1 cellular context compared by ENCODE assay signal in the genomic region with DNA sequence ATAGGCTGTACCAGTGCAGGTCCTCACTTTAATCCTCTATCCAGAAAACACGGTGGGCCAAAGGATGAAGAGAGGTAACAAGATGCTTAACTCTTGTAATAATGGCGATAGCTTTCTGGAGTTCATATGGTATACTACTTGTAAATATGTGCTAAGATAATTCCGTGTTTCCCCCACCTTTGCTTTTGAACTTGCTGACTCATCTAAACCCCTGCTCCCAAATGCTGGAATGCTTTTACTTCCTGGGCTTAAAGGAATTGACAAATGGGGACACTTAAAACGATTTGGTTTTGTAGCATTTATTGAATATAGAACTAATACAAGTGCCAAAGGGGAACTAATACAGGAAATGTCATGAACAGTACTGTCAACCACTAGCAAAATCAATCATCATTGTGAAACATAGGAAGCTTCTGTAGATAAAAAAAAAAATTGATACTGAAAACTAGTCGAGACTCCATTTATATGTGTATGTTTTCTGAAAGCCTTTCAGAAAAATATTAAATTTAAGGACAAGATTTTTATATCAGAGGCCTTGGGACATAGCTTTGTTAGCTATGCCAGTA.
TF ChIP-seq lines count a peak whose summit lies in the region.

No MANE protein-coding gene starts in this region.

TF ChIP-seq in K562, 482 proteins besides CTCF, POLR2A, EP300 and RAD21:
- TF ChIP-seq, protein P1, sequence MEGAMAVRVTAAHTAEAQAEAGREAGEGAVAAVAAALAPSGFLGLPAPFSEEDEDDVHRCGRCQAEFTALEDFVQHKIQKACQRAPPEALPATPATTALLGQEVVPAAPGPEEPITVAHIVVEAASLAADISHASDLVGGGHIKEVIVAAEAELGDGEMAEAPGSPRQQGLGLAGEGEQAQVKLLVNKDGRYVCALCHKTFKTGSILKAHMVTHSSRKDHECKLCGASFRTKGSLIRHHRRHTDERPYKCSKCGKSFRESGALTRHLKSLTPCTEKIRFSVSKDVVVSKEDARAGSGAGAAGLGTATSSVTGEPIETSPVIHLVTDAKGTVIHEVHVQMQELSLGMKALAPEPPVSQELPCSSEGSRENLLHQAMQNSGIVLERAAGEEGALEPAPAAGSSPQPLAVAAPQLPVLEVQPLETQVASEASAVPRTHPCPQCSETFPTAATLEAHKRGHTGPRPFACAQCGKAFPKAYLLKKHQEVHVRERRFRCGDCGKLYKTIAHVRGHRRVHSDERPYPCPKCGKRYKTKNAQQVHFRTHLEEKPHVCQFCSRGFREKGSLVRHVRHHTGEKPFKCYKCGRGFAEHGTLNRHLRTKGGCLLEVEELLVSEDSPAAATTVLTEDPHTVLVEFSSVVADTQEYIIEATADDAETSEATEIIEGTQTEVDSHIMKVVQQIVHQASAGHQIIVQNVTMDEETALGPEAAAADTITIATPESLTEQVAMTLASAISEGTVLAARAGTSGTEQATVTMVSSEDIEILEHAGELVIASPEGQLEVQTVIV (CRISPR knock-in tag; IDR thresholded peaks at IDR 0.05; ENCODE audit: borderline replicate concordance): no peak
- TF ChIP-seq IFI16 (CRISPR knock-in tag; IDR thresholded peaks at IDR 0.05): no peak
- TF ChIP-seq NFIC (IDR thresholded peaks at IDR 0.05): no peak
- peak; percentile 81 for TF ChIP-seq MAFG (tag; conservative IDR thresholded peaks at IDR 0.05)
- TF ChIP-seq, protein P2, sequence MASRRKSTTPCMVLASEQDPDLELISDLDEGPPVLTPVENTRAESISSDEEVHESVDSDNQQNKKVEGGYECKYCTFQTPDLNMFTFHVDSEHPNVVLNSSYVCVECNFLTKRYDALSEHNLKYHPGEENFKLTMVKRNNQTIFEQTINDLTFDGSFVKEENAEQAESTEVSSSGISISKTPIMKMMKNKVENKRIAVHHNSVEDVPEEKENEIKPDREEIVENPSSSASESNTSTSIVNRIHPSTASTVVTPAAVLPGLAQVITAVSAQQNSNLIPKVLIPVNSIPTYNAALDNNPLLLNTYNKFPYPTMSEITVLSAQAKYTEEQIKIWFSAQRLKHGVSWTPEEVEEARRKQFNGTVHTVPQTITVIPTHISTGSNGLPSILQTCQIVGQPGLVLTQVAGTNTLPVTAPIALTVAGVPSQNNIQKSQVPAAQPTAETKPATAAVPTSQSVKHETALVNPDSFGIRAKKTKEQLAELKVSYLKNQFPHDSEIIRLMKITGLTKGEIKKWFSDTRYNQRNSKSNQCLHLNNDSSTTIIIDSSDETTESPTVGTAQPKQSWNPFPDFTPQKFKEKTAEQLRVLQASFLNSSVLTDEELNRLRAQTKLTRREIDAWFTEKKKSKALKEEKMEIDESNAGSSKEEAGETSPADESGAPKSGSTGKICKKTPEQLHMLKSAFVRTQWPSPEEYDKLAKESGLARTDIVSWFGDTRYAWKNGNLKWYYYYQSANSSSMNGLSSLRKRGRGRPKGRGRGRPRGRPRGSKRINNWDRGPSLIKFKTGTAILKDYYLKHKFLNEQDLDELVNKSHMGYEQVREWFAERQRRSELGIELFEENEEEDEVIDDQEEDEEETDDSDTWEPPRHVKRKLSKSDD (conservative IDR thresholded peaks at IDR 0.05; ENCODE audit: low read length): no peak
- TF ChIP-seq MAFF (IDR thresholded peaks at IDR 0.05; ENCODE audit: low read length): peak; percentile 76
- no peak for TF ChIP-seq ZBTB8A (IDR thresholded peaks at IDR 0.05; ENCODE audit: partially characterized antibody)
- TF ChIP-seq, protein P3, sequence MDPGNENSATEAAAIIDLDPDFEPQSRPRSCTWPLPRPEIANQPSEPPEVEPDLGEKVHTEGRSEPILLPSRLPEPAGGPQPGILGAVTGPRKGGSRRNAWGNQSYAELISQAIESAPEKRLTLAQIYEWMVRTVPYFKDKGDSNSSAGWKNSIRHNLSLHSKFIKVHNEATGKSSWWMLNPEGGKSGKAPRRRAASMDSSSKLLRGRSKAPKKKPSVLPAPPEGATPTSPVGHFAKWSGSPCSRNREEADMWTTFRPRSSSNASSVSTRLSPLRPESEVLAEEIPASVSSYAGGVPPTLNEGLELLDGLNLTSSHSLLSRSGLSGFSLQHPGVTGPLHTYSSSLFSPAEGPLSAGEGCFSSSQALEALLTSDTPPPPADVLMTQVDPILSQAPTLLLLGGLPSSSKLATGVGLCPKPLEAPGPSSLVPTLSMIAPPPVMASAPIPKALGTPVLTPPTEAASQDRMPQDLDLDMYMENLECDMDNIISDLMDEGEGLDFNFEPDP (CRISPR knock-in tag; IDR thresholded peaks at IDR 0.05): no peak
- TF ChIP-seq NCOR1 (IDR thresholded peaks at IDR 0.05): no peak
- no peak for TF ChIP-seq RHOXF2B (CRISPR knock-in tag; conservative IDR thresholded peaks at IDR 0.05)
- TF ChIP-seq MAFK (IDR thresholded peaks at IDR 0.05; ENCODE audit: low read length): peak; percentile 82
- no peak for TF ChIP-seq PCBP2 (IDR thresholded peaks at IDR 0.05; ENCODE audit: low read depth, low read length, poor library complexity, severe bottlenecking)
- no peak for TF ChIP-seq LEF1 (IDR thresholded peaks at IDR 0.05)
- no peak for TF ChIP-seq NR4A1 (CRISPR knock-in tag; IDR thresholded peaks at IDR 0.05)
- no peak for TF ChIP-seq NR4A1 (tag; IDR thresholded peaks at IDR 0.05)
- TF ChIP-seq, protein P4, sequence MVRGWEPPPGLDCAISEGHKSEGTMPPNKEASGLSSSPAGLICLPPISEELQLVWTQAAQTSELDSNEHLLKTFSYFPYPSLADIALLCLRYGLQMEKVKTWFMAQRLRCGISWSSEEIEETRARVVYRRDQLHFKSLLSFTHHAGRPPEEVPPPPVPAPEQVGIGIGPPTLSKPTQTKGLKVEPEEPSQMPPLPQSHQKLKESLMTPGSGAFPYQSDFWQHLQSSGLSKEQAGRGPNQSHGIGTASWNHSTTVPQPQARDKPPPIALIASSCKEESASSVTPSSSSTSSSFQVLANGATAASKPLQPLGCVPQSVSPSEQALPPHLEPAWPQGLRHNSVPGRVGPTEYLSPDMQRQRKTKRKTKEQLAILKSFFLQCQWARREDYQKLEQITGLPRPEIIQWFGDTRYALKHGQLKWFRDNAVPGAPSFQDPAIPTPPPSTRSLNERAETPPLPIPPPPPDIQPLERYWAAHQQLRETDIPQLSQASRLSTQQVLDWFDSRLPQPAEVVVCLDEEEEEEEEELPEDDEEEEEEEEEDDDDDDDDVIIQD (CRISPR knock-in tag; IDR thresholded peaks at IDR 0.05): no peak
- TF ChIP-seq, protein P5, sequence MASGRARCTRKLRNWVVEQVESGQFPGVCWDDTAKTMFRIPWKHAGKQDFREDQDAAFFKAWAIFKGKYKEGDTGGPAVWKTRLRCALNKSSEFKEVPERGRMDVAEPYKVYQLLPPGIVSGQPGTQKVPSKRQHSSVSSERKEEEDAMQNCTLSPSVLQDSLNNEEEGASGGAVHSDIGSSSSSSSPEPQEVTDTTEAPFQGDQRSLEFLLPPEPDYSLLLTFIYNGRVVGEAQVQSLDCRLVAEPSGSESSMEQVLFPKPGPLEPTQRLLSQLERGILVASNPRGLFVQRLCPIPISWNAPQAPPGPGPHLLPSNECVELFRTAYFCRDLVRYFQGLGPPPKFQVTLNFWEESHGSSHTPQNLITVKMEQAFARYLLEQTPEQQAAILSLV (tag; IDR thresholded peaks at IDR 0.05): no peak
- no peak for TF ChIP-seq RAD51 (IDR thresholded peaks at IDR 0.05; ENCODE audit: borderline replicate concordance, low read depth)
- TF ChIP-seq NFE2 (IDR thresholded peaks at IDR 0.05; ENCODE audit: low read depth): peak; percentile 51
- no peak for TF ChIP-seq SRSF9 (IDR thresholded peaks at IDR 0.05; ENCODE audit: borderline replicate concordance, low read depth, low read length)
- peak; percentile 91 for TF ChIP-seq ZNF316 (IDR thresholded peaks at IDR 0.05)
- TF ChIP-seq CBFA2T3 (IDR thresholded peaks at IDR 0.05): no peak
- TF ChIP-seq, protein P6, sequence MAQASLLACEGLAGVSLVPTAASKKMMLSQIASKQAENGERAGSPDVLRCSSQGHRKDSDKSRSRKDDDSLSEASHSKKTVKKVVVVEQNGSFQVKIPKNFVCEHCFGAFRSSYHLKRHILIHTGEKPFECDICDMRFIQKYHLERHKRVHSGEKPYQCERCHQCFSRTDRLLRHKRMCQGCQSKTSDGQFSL (CRISPR knock-in tag; IDR thresholded peaks at IDR 0.05): no peak
- TF ChIP-seq, protein P6 (tag; IDR thresholded peaks at IDR 0.05): no peak
- no peak for TF ChIP-seq KDM2B (CRISPR knock-in tag; IDR thresholded peaks at IDR 0.05)
- TF ChIP-seq SMC3 (conservative IDR thresholded peaks at IDR 0.05; ENCODE audit: insufficient read depth, low read depth, low read length): no peak
- TF ChIP-seq ZNF77 (CRISPR knock-in tag; IDR thresholded peaks at IDR 0.05): no peak
- TF ChIP-seq ZNF121 (CRISPR knock-in tag; conservative IDR thresholded peaks at IDR 0.05): no peak
- no peak for TF ChIP-seq ZNF695 (CRISPR knock-in tag; IDR thresholded peaks at IDR 0.05)
- TF ChIP-seq ETV5 (CRISPR knock-in tag; IDR thresholded peaks at IDR 0.05; ENCODE audit: low read depth): no peak
- no peak for TF ChIP-seq ILK (tag; IDR thresholded peaks at IDR 0.05; ENCODE audit: borderline replicate concordance, low read depth)
- peak; percentile 83 for TF ChIP-seq C11orf30 (IDR thresholded peaks at IDR 0.05; ENCODE audit: low read depth)
- TF ChIP-seq, protein P7, sequence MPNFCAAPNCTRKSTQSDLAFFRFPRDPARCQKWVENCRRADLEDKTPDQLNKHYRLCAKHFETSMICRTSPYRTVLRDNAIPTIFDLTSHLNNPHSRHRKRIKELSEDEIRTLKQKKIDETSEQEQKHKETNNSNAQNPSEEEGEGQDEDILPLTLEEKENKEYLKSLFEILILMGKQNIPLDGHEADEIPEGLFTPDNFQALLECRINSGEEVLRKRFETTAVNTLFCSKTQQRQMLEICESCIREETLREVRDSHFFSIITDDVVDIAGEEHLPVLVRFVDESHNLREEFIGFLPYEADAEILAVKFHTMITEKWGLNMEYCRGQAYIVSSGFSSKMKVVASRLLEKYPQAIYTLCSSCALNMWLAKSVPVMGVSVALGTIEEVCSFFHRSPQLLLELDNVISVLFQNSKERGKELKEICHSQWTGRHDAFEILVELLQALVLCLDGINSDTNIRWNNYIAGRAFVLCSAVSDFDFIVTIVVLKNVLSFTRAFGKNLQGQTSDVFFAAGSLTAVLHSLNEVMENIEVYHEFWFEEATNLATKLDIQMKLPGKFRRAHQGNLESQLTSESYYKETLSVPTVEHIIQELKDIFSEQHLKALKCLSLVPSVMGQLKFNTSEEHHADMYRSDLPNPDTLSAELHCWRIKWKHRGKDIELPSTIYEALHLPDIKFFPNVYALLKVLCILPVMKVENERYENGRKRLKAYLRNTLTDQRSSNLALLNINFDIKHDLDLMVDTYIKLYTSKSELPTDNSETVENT (CRISPR knock-in tag; IDR thresholded peaks at IDR 0.05): no peak
- no peak for TF ChIP-seq CREM (IDR thresholded peaks at IDR 0.05; ENCODE audit: low read depth)
- TF ChIP-seq ESRRB (CRISPR knock-in tag; IDR thresholded peaks at IDR 0.05; ENCODE audit: borderline replicate concordance): no peak
- TF ChIP-seq, protein P8, sequence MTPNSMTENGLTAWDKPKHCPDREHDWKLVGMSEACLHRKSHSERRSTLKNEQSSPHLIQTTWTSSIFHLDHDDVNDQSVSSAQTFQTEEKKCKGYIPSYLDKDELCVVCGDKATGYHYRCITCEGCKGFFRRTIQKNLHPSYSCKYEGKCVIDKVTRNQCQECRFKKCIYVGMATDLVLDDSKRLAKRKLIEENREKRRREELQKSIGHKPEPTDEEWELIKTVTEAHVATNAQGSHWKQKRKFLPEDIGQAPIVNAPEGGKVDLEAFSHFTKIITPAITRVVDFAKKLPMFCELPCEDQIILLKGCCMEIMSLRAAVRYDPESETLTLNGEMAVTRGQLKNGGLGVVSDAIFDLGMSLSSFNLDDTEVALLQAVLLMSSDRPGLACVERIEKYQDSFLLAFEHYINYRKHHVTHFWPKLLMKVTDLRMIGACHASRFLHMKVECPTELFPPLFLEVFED (CRISPR knock-in tag; conservative IDR thresholded peaks at IDR 0.05): no peak
- TF ChIP-seq ZNF24 (IDR thresholded peaks at IDR 0.05): no peak
- TF ChIP-seq SIN3A (IDR thresholded peaks at IDR 0.05; ENCODE audit: borderline replicate concordance in 2 of 2, control insufficient read depth in 1 of 2, low read depth in 2 of 2, low read length in 2 of 2): no peak
- TF ChIP-seq LARP7 (IDR thresholded peaks at IDR 0.05): no peak
- TF ChIP-seq, protein P9, sequence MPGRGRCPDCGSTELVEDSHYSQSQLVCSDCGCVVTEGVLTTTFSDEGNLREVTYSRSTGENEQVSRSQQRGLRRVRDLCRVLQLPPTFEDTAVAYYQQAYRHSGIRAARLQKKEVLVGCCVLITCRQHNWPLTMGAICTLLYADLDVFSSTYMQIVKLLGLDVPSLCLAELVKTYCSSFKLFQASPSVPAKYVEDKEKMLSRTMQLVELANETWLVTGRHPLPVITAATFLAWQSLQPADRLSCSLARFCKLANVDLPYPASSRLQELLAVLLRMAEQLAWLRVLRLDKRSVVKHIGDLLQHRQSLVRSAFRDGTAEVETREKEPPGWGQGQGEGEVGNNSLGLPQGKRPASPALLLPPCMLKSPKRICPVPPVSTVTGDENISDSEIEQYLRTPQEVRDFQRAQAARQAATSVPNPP (IDR thresholded peaks at IDR 0.05; ENCODE audit: borderline replicate concordance, insufficient read depth, insufficient read length): no peak
- no peak for TF ChIP-seq ZBED1 (IDR thresholded peaks at IDR 0.05)
- TF ChIP-seq MAZ (CRISPR knock-in tag; conservative IDR thresholded peaks at IDR 0.05 in 1 of 2, IDR thresholded peaks at IDR 0.05 in 1 of 2): no peak
- TF ChIP-seq HSF4 (CRISPR knock-in tag; IDR thresholded peaks at IDR 0.05; ENCODE audit: borderline replicate concordance): no peak
- TF ChIP-seq, protein P10, sequence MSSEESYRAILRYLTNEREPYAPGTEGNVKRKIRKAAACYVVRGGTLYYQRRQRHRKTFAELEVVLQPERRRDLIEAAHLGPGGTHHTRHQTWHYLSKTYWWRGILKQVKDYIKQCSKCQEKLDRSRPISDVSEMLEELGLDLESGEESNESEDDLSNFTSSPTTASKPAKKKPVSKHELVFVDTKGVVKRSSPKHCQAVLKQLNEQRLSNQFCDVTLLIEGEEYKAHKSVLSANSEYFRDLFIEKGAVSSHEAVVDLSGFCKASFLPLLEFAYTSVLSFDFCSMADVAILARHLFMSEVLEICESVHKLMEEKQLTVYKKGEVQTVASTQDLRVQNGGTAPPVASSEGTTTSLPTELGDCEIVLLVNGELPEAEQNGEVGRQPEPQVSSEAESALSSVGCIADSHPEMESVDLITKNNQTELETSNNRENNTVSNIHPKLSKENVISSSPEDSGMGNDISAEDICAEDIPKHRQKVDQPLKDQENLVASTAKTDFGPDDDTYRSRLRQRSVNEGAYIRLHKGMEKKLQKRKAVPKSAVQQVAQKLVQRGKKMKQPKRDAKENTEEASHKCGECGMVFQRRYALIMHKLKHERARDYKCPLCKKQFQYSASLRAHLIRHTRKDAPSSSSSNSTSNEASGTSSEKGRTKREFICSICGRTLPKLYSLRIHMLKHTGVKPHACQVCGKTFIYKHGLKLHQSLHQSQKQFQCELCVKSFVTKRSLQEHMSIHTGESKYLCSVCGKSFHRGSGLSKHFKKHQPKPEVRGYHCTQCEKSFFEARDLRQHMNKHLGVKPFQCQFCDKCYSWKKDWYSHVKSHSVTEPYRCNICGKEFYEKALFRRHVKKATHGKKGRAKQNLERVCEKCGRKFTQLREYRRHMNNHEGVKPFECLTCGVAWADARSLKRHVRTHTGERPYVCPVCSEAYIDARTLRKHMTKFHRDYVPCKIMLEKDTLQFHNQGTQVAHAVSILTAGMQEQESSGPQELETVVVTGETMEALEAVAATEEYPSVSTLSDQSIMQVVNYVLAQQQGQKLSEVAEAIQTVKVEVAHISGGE (CRISPR knock-in tag; IDR thresholded peaks at IDR 0.05): no peak
- no peak for TF ChIP-seq SUPT5H (IDR thresholded peaks at IDR 0.05)
- no peak for TF ChIP-seq COPS2 (conservative IDR thresholded peaks at IDR 0.05)
